Comparison of ENCODE assay signal across 16 cellular contexts in genomic region chr1:182035097-182035770, GRCh38. TPM values are rescaled to one million over a fixed set of nuclear protein-coding genes. Genes with fewer than 3 reads are reported as not detected.
DNase-seq lines count a peak whose midpoint lies in the region; TF ChIP-seq lines count a peak whose summit lies in the region.
"Had no signal": no experiment of that assay in that cellular context is flagged by ENCODE, and none has a peak within 500 bp of the region (broad histone marks: within the 10 kb centered on the region; RNA-seq: fewer than 3 reads in every experiment).

No MANE protein-coding gene starts in this region.

- POLR2A ChIA-PET in activated CD4-positive, alpha-beta memory T cell treated with anti-CD3 and anti-CD28 coated beads for 36 hours (lab: Charles Lee): no interaction called here
- POLR2A ChIA-PET in activated CD4-positive, alpha-beta memory T cell treated with anti-CD3 and anti-CD28 coated beads, Interleukin-2, amount 10 ng/mL, durations not matched to agents 7 days and 5 days (lab: Charles Lee): no interaction called here

- no peaks in the 10 kb centered on the region for H4K20me1 ChIP-seq in OCI-LY3 (ENCODE audit: insufficient read depth, low read length)

- no peak overlapping the region for H2AFZ ChIP-seq in OCI-LY3 (ENCODE audit: low read depth, low read length)

- H3K36me3 ChIP-seq in OCI-LY3 (replicated peaks; ENCODE audit: low read depth, low read length) (no peaks in the 10 kb centered on the region), mesendoderm (ENCODE audit: control insufficient read depth, insufficient read depth, low read length) (no peaks in the 10 kb centered on the region)
- H3K36me3 ChIP-seq: suprapubic skin had no signal

- no peaks in the 10 kb centered on the region for H3K27me3 ChIP-seq in OCI-LY3 (ENCODE audit: low read depth, low read length)
- no peaks in the 10 kb centered on the region for H3K27me3 ChIP-seq in mesendoderm (ENCODE audit: insufficient read depth, low read length, poor library complexity)
- H3K27me3 ChIP-seq: dorsolateral prefrontal cortex, suprapubic skin had no signal

- DNase-seq in activated CD4-positive, alpha-beta memory T cell treated with anti-CD3 and anti-CD28 coated beads for 36 hours: peak; percentile 26
- no peak for DNase-seq in activated CD4-positive, alpha-beta memory T cell treated with anti-CD3 and anti-CD28 coated beads, Interleukin-2, amount 10 ng/mL, durations not matched to agents 7 days and 5 days
- peak; percentile 79 for DNase-seq in mesendoderm
- DNase-seq in inferior parietal cortex (ENCODE audit: extremely low spot score): no peak
- DNase-seq in NK-92 (lab: John Stamatoyannopoulos, UW; ENCODE audit: unreplicated experiment): no peak
- DNase-seq in occipital lobe (lab: John Stamatoyannopoulos, UW): no peak
- DNase-seq: activated CD8-positive, alpha-beta memory T cell treated with anti-CD3 and anti-CD28 coated beads for 24 hours; AML-193; dorsolateral prefrontal cortex; NCI-H510A treated with DMSO at 0.1 percent for 48 hours; stimulated activated CD4-positive, alpha-beta T cell treated with anti-CD3 and anti-CD28 coated beads, Interleukin-4, amount 100 ng/mL, for 24 hours had no signal

- H3K18ac ChIP-seq in mesendoderm (ENCODE audit: low read length): no peak overlapping the region

- intact Hi-C loops in activated CD4-positive, alpha-beta memory T cell treated with anti-CD3 and anti-CD28 coated beads for 36 hours (cut with micrococcal nuclease): no loop called here

- no peak overlapping the region for H3K27ac Mint-ChIP-seq in activated CD4-positive, alpha-beta memory T cell treated with anti-CD3 and anti-CD28 coated beads for 36 hours
- no peak overlapping the region for H3K27ac Mint-ChIP-seq in activated CD4-positive, alpha-beta memory T cell treated with anti-CD3 and anti-CD28 coated beads, Interleukin-2, amount 10 ng/mL, durations not matched to agents 7 days and 5 days
- H3K27ac Mint-ChIP-seq: memory B cell had no signal

- no peak overlapping the region for H3K56ac ChIP-seq in mesendoderm (ENCODE audit: low read length)

- H2BK120ac ChIP-seq in mesendoderm (ENCODE audit: low read depth, low read length): no peak overlapping the region

- H2BK15ac ChIP-seq in mesendoderm (replicated peaks; ENCODE audit: low read depth): no peak overlapping the region

- peaks cover 2% of the 10 kb centered on the region for H3K4me1 Mint-ChIP-seq in activated CD4-positive, alpha-beta memory T cell treated with anti-CD3 and anti-CD28 coated beads for 36 hours (ENCODE audit: low read depth)
- peaks cover 18% of the 10 kb centered on the region for H3K4me1 Mint-ChIP-seq in activated CD4-positive, alpha-beta memory T cell treated with anti-CD3 and anti-CD28 coated beads, Interleukin-2, amount 10 ng/mL, durations not matched to agents 7 days and 5 days

- H3K9ac ChIP-seq in OCI-LY3 (ENCODE audit: low read length): no peak overlapping the region
- no peak overlapping the region for H3K9ac ChIP-seq in mesendoderm (ENCODE audit: low read length)

- no peaks in the 10 kb centered on the region for H3K4me1 ChIP-seq in OCI-LY3 (ENCODE audit: low read length)
- no peaks in the 10 kb centered on the region for H3K4me1 ChIP-seq in mesendoderm (ENCODE audit: control insufficient read depth, low read depth, low read length)

- H3K27me3 Mint-ChIP-seq in activated CD4-positive, alpha-beta memory T cell treated with anti-CD3 and anti-CD28 coated beads for 36 hours: no peaks in the 10 kb centered on the region
- peaks cover 5% of the 10 kb centered on the region for H3K27me3 Mint-ChIP-seq in activated CD4-positive, alpha-beta memory T cell treated with anti-CD3 and anti-CD28 coated beads, Interleukin-2, amount 10 ng/mL, durations not matched to agents 7 days and 5 days

- H3K36me3 Mint-ChIP-seq in activated CD4-positive, alpha-beta memory T cell treated with anti-CD3 and anti-CD28 coated beads for 36 hours: no peaks in the 10 kb centered on the region
- peaks cover 4% of the 10 kb centered on the region for H3K36me3 Mint-ChIP-seq in activated CD4-positive, alpha-beta memory T cell treated with anti-CD3 and anti-CD28 coated beads, Interleukin-2, amount 10 ng/mL, durations not matched to agents 7 days and 5 days (ENCODE audit: low read depth)
- H3K36me3 Mint-ChIP-seq: memory B cell had no signal

- H3K4me3 Mint-ChIP-seq in activated CD4-positive, alpha-beta memory T cell treated with anti-CD3 and anti-CD28 coated beads for 36 hours: no peak overlapping the region
- no peak overlapping the region for H3K4me3 Mint-ChIP-seq in activated CD4-positive, alpha-beta memory T cell treated with anti-CD3 and anti-CD28 coated beads, Interleukin-2, amount 10 ng/mL, durations not matched to agents 7 days and 5 days
- H3K4me3 Mint-ChIP-seq: memory B cell had no signal

- no peak overlapping the region for H2AK5ac ChIP-seq in mesendoderm (ENCODE audit: low read length)

- no CpG with 5 or more reads among the region's 7 CpGs for WGBS in mesendoderm (ENCODE audit: extremely low coverage, insufficient coverage, low lambda C conversion rate)

- H3K9me3 ChIP-seq in OCI-LY3 (ENCODE audit: insufficient read depth, low read length): no peaks in the 10 kb centered on the region

- H3K27ac ChIP-seq in OCI-LY3 (ENCODE audit: low read length) (no peak overlapping the region), mesendoderm (ENCODE audit: low read depth, low read length) (no peak overlapping the region)
- H3K27ac ChIP-seq: dorsolateral prefrontal cortex, suprapubic skin had no signal

- H3K79me2 ChIP-seq in OCI-LY3 (ENCODE audit: low read length) (no peaks in the 10 kb centered on the region), mesendoderm (ENCODE audit: control insufficient read depth, insufficient read depth, low read length) (no peaks in the 10 kb centered on the region)

- no peak overlapping the region for H3K23ac ChIP-seq in mesendoderm (ENCODE audit: low read length)

- H4K8ac ChIP-seq in mesendoderm (ENCODE audit: low read depth, low read length): no peak overlapping the region

- H4K5ac ChIP-seq in mesendoderm (ENCODE audit: low read length): no peak overlapping the region

- H2BK5ac ChIP-seq in mesendoderm (ENCODE audit: low read length): no peak overlapping the region

- CTCF ChIA-PET in activated CD4-positive, alpha-beta memory T cell treated with anti-CD3 and anti-CD28 coated beads for 36 hours (lab: Charles Lee): interaction anchor here (2.2 kb wide), 1 partner anchor 19 kb away, joined by 7 read pairs; no protein-coding TSS in a partner anchor
- CTCF ChIA-PET in activated CD4-positive, alpha-beta memory T cell treated with anti-CD3 and anti-CD28 coated beads, Interleukin-2, amount 10 ng/mL, durations not matched to agents 7 days and 5 days (lab: Charles Lee): interaction anchor here (0.6 to 1.4 kb wide), 2 partner anchors 14 to 19 kb away, joined by 4 to 5 read pairs; no protein-coding TSS in a partner anchor

- H3K4me3 ChIP-seq in OCI-LY3 (ENCODE audit: low read length): no peak overlapping the region
- no peak overlapping the region for H3K4me3 ChIP-seq in mesendoderm (ENCODE audit: low read length)
- H3K4me3 ChIP-seq: dorsolateral prefrontal cortex, suprapubic skin had no signal

- no peak overlapping the region for H3K4ac ChIP-seq in mesendoderm (ENCODE audit: low read depth, low read length)

- no peaks in the 10 kb centered on the region for H3K79me1 ChIP-seq in mesendoderm (ENCODE audit: low read length)

- H3K9me3 Mint-ChIP-seq in activated CD4-positive, alpha-beta memory T cell treated with anti-CD3 and anti-CD28 coated beads for 36 hours: peaks cover 11% of the 10 kb centered on the region
- peaks cover 9% of the 10 kb centered on the region for H3K9me3 Mint-ChIP-seq in activated CD4-positive, alpha-beta memory T cell treated with anti-CD3 and anti-CD28 coated beads, Interleukin-2, amount 10 ng/mL, durations not matched to agents 7 days and 5 days
- H3K9me3 Mint-ChIP-seq: memory B cell had no signal

- no peak overlapping the region for H3K4me2 ChIP-seq in OCI-LY3 (ENCODE audit: low read length)
- no peak overlapping the region for H3K4me2 ChIP-seq in mesendoderm (ENCODE audit: low read length)

- TF ChIP-seq CTCF in GM12872 (IDR thresholded peaks at IDR 0.05; ENCODE audit: insufficient read depth, low read depth, low read length): peak; percentile 48; the same call in 2 of the 3 replicates
- peak; percentile 60 for TF ChIP-seq CTCF in OCI-LY3 (IDR thresholded peaks at IDR 0.05; ENCODE audit: low read depth, low read length)

RNA-seq across cellular contexts. Expression of gene ZNF648, which starts 26.3 kb away (rescaled TPM):
- total RNA-seq in activated CD4-positive, alpha-beta memory T cell treated with anti-CD3 and anti-CD28 coated beads for 36 hours: not detected
- total RNA-seq in activated CD4-positive, alpha-beta memory T cell treated with anti-CD3 and anti-CD28 coated beads, Interleukin-2, amount 10 ng/mL, durations not matched to agents 7 days and 5 days: not detected
- polyA plus RNA-seq in mesendoderm (2013, experiment 1 of 2): 0.28 TPM
- polyA plus RNA-seq in mesendoderm (2013, experiment 2 of 2): 0.27 TPM
- 0.31 TPM for total RNA-seq in occipital lobe
- total RNA-seq: posterior vena cava had no signal

Comparison
In these comparisons a context has a peak if more than half of its experiments do, and no peak if none do; other contexts are left out.
1. DNase-seq: peak in activated CD4-positive, alpha-beta memory T cell treated with anti-CD3 and anti-CD28 coated beads for 36 hours (single experiment) and mesendoderm (single experiment); none in activated CD4-positive, alpha-beta memory T cell treated with anti-CD3 and anti-CD28 coated beads, Interleukin-2, amount 10 ng/mL, durations not matched to agents 7 days and 5 days (single experiment), inferior parietal cortex (single experiment), NK-92 (single experiment) and occipital lobe (single experiment).